Comparison of ENCODE assay signal across 9 cellular contexts in genomic region chr2:8584174-8585066, GRCh38.
DNase-seq lines count a peak whose midpoint lies in the region; ATAC-seq and TF ChIP-seq lines count a peak whose summit lies in the region.
"Had no signal": no experiment of that assay in that cellular context is flagged by ENCODE, and none has a peak within 500 bp of the region (broad histone marks: within the 10 kb centered on the region; RNA-seq: fewer than 3 reads in every experiment).

No MANE protein-coding gene starts in this region.

- no peak for TF ChIP-seq EP300 in tibial nerve (IDR thresholded peaks at IDR 0.05)

- H3K4me1 ChIP-seq in cardiac muscle cell (ENCODE audit: low read depth): peaks cover 25% of the 10 kb centered on the region
- H3K4me1 ChIP-seq in tibial nerve: peaks cover 0 to 19% (median 0%) of the 10 kb centered on the region in 4 donors
- H3K4me1 ChIP-seq: uterus had no signal

- H3K4me3 Mint-ChIP-seq in chondrocyte (ENCODE audit: unreplicated experiment) (peak overlapping the region; percentile 53), natural killer cell (peak overlapping the region; percentile 78)

- no peaks in the 10 kb centered on the region for H3K36me3 Mint-ChIP-seq in chondrocyte (ENCODE audit: low read depth)
- H3K36me3 Mint-ChIP-seq in natural killer cell: no peaks in the 10 kb centered on the region

- TF ChIP-seq POLR2A in tibial nerve (IDR thresholded peaks at IDR 0.05): no peak

- H3K4me1 Mint-ChIP-seq in chondrocyte (ENCODE audit: low read depth): peaks cover 4% of the 10 kb centered on the region
- H3K4me1 Mint-ChIP-seq in natural killer cell: peaks cover 19 to 48% of the 10 kb centered on the region in 2 donors

- H3K27me3 ChIP-seq in cardiac muscle cell: no peaks in the 10 kb centered on the region
- H3K27me3 ChIP-seq in tibial nerve: no peaks in the 10 kb centered on the region
- H3K27me3 ChIP-seq: uterus had no signal

- H3K27me3 Mint-ChIP-seq in chondrocyte (ENCODE audit: low read depth): peaks cover 10% of the 10 kb centered on the region
- peaks cover 0 to 6% of the 10 kb centered on the region in 2 donors for H3K27me3 Mint-ChIP-seq in natural killer cell (ENCODE audit: low read depth in 2 of 2)

- H3K27ac ChIP-seq in cardiac muscle cell (peak overlapping the region; percentile 67), tibial nerve (peak overlapping the region in 3 of 4 donors; percentile 31 to 63 (median 31))
- H3K27ac ChIP-seq: uterus had no signal

- H3K36me3 ChIP-seq in cardiac muscle cell (no peaks in the 10 kb centered on the region), tibial nerve (no peaks in the 10 kb centered on the region)
- H3K36me3 ChIP-seq: uterus had no signal

- H3K9me3 Mint-ChIP-seq in chondrocyte (ENCODE audit: low read depth): no peaks in the 10 kb centered on the region
- H3K9me3 Mint-ChIP-seq in natural killer cell: no peaks in the 10 kb centered on the region

- peak overlapping the region; percentile 59 for H3K27ac Mint-ChIP-seq in chondrocyte (ENCODE audit: unreplicated experiment)
- peak overlapping the region in 1 of 2 donors; percentile 35 for H3K27ac Mint-ChIP-seq in natural killer cell

- TF ChIP-seq CTCF in cardiac muscle cell (IDR thresholded peaks at IDR 0.05; ENCODE audit: low read depth, low read length) (no peak), chondrocyte (IDR thresholded peaks at IDR 0.05) (no peak), natural killer cell (IDR thresholded peaks at IDR 0.05) (no peak), tibial nerve (IDR thresholded peaks at IDR 0.05) (no peak)

- intact Hi-C loops in left ventricle myocardium superior (cut with micrococcal nuclease) (no loop called here), natural killer cell (cut with micrococcal nuclease) (no loop called here)

- ATAC-seq in left ventricle myocardium superior (no peak), natural killer cell (no peak), HG03045 (IDR thresholded peaks at IDR 0.05; ENCODE audit: unreplicated experiment) (no peak)

- H3K4me3 ChIP-seq in cardiac muscle cell: no peak overlapping the region
- peak overlapping the region in 2 of 4 donors; percentile 30 to 33 for H3K4me3 ChIP-seq in tibial nerve

- DNase-seq in cardiac muscle cell (ENCODE audit: low read depth in 1 of 2, low spot score in 1 of 2): no peak
- no peak for DNase-seq in left ventricle myocardium superior
- DNase-seq in chondrocyte (ENCODE audit: low spot score): peak; percentile 77
- no peak for DNase-seq in natural killer cell
- no peak for DNase-seq in tibial nerve (ENCODE audit: low spot score in 2 of 2)
- DNase-seq in NCI-H2029 treated with DMSO at 0.1 percent for 48 hours (lab: John Stamatoyannopoulos, UW): no peak
- DNase-seq in GM03348 (ENCODE audit: low spot score): no peak

- WGBS in tibial nerve, 2 donors: 55 to 65% methylated on average over 28 to 29 of the region's 29 CpGs

- H3K9me3 ChIP-seq in cardiac muscle cell (ENCODE audit: low read depth): no peaks in the 10 kb centered on the region
- H3K9me3 ChIP-seq in tibial nerve: no peaks in the 10 kb centered on the region
- H3K9me3 ChIP-seq: uterus had no signal
